In the genomic region with DNA sequence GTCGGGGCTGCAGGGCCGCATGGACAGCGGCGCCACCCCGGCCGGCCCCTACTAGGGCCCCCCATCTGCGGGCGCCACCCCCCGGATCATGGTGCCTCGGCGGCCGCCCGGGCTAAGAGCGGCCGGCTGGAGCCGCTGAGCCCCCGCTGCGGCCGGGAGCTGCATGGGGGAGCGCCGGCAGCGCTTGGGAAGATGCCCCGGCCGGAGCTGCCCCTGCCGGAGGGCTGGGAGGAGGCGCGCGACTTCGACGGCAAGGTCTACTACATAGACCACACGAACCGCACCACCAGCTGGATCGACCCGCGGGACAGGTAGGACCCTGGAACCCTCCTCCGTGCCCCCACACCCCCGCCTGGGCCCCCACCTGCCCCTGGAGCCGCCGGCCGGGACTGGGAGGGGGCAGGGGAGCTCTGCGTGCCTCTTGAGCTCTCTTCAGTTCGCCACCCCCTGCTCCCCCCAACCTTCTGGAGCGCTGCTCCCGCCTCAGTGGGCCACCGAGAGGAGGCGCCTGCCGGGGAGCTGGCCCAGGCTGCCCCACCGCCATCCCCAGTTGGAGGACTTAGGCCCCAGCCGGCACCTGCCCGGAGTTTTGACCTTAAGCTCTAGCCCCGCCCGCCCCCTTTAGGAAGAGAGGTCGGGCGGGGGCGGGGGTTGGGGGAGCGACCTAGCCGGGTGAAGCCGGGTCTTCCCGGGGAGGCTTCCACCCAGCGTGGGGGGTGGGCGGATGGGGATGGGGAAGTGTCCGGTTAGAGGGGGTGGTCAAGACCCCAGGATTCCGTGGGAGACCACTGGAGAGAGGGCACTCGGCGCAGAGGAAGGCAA, we compare ENCODE assay signal across 7 cellular contexts. TPM values are rescaled to one million over a fixed set of nuclear protein-coding genes. Genes with fewer than 3 reads are reported as not detected.
DNase-seq lines count a peak whose midpoint lies in the region; ATAC-seq and TF ChIP-seq lines count a peak whose summit lies in the region.

No MANE protein-coding gene starts in this region.

- peaks cover 0 to 3% (median 0%) of the 10 kb centered on the region in 4 donors for H3K9me3 ChIP-seq in Peyer's patch
- no peaks in the 10 kb centered on the region for H3K9me3 ChIP-seq in esophagus squamous epithelium
- no peaks in the 10 kb centered on the region for H3K9me3 ChIP-seq in tibial nerve

- peak; percentile 38 for ATAC-seq in GM18511 (IDR thresholded peaks at IDR 0.05; ENCODE audit: unreplicated experiment)
- ATAC-seq in HG02623 (IDR thresholded peaks at IDR 0.05; ENCODE audit: unreplicated experiment) = peak; percentile 27

- H3K4me3 ChIP-seq in Peyer's patch (peak overlapping the region; percentile 51 to 74 (median 56)), esophagus squamous epithelium (peak overlapping the region; percentile 61 to 75 (median 72)), tibial nerve (peak overlapping the region in 2 of 4 donors; percentile 42 to 55)

- H3K27me3 Mint-ChIP-seq in progenitor cell of endocrine pancreas = no peaks in the 10 kb centered on the region

- H3K36me3 ChIP-seq in Peyer's patch = no peaks in the 10 kb centered on the region
- H3K36me3 ChIP-seq in esophagus squamous epithelium = no peaks in the 10 kb centered on the region
- H3K36me3 ChIP-seq in tibial nerve = no peaks in the 10 kb centered on the region

- no peaks in the 10 kb centered on the region for H3K9me3 Mint-ChIP-seq in progenitor cell of endocrine pancreas (ENCODE audit: low read depth)

- H3K4me3 Mint-ChIP-seq in progenitor cell of endocrine pancreas (ENCODE audit: low read depth) = peak overlapping the region; percentile 85

- TF ChIP-seq CTCF in Peyer's patch (IDR thresholded peaks at IDR 0.05) (peak in 1 of 6 experiments; percentile 12), esophagus squamous epithelium (IDR thresholded peaks at IDR 0.05) (no peak), progenitor cell of endocrine pancreas (IDR thresholded peaks at IDR 0.05; ENCODE audit: unreplicated experiment) (peak; percentile 20), tibial nerve (IDR thresholded peaks at IDR 0.05) (no peak)

- TF ChIP-seq EP300 in tibial nerve (IDR thresholded peaks at IDR 0.05) = no peak

- peak overlapping the region; percentile 91 for H3K27ac Mint-ChIP-seq in progenitor cell of endocrine pancreas

- peaks cover 2% of the 10 kb centered on the region for H3K36me3 Mint-ChIP-seq in progenitor cell of endocrine pancreas (ENCODE audit: insufficient read depth)

- peaks cover 52% of the 10 kb centered on the region for H3K4me1 Mint-ChIP-seq in progenitor cell of endocrine pancreas (ENCODE audit: low read depth)

- peak in 2 of 3 donors; percentile 19 to 66 for DNase-seq in Peyer's patch
- no peak for DNase-seq in esophagus squamous epithelium (lab: John Stamatoyannopoulos, UW)
- DNase-seq in progenitor cell of endocrine pancreas (ENCODE audit: low spot score, unreplicated experiment) = peak; percentile 37
- DNase-seq in NCI-H2029 treated with DMSO at 0.1 percent for 48 hours (lab: John Stamatoyannopoulos, UW) = no peak
- no peak for DNase-seq in tibial nerve (ENCODE audit: low spot score in 2 of 2)

- H3K27ac ChIP-seq in Peyer's patch (peak overlapping the region; percentile 55 to 86 (median 64)), esophagus squamous epithelium (peak overlapping the region in 3 of 4 donors; percentile 62 to 73 (median 72)), tibial nerve (peak overlapping the region in 1 of 4 donors; percentile 53)

- 14 to 33% methylated on average over 3 to 4 of the region's 65 CpGs for WGBS in esophagus squamous epithelium, 2 donors
- WGBS in tibial nerve, 2 donors = 18 to 20% methylated on average over 7 to 17 of the region's 65 CpGs

- no peak for TF ChIP-seq POLR2A in Peyer's patch (IDR thresholded peaks at IDR 0.05)
- no peak for TF ChIP-seq POLR2A in esophagus squamous epithelium (IDR thresholded peaks at IDR 0.05)
- TF ChIP-seq POLR2A in tibial nerve (IDR thresholded peaks at IDR 0.05) = no peak

- H3K27me3 ChIP-seq in Peyer's patch = no peaks in the 10 kb centered on the region
- H3K27me3 ChIP-seq in esophagus squamous epithelium = peaks cover 0 to 53% (median 3%) of the 10 kb centered on the region in 4 donors
- H3K27me3 ChIP-seq in tibial nerve = peaks cover 0 to 28% of the 10 kb centered on the region in 2 donors

- H3K4me1 ChIP-seq in Peyer's patch = peaks cover 0 to 27% (median 4%) of the 10 kb centered on the region in 4 donors
- H3K4me1 ChIP-seq in esophagus squamous epithelium = peaks cover 5 to 53% (median 19%) of the 10 kb centered on the region in 3 donors
- peaks cover 0 to 17% (median 3%) of the 10 kb centered on the region in 4 donors for H3K4me1 ChIP-seq in tibial nerve

- intact Hi-C loops in esophagus squamous epithelium (cut with DNase I) = no loop called here

RNA-seq across cellular contexts. Expression of gene WWC1, which starts 0.7 kb away (rescaled TPM):
- total RNA-seq in Peyer's patch (10 to 100 TPM; 47.0 to 63.2 (median 52.8) TPM), esophagus squamous epithelium (10 to 100 TPM; 14.4 to 25.0 (median 16.1) TPM), progenitor cell of endocrine pancreas (62.3 and 70.3 TPM in 2 replicates), tibial nerve (1 to 10 TPM in 2 of 4 donors, under 1 TPM in 2; 0.78 to 3.3 (median 1.00) TPM)

Comparison
In these comparisons a context has a peak if more than half of its experiments do, and no peak if none do; other contexts are left out.
1. DNase-seq: peak in Peyer's patch (2 of 3) and progenitor cell of endocrine pancreas (single experiment); none in esophagus squamous epithelium (single experiment), NCI-H2029 treated with DMSO at 0.1 percent for 48 hours (single experiment) and tibial nerve (0 of 2).